8 cellular contexts compared by ENCODE assay signal in genomic region chr13:40813662-40814454, GRCh38. TPM values are rescaled to one million over a fixed set of nuclear protein-coding genes. Genes with fewer than 3 reads are reported as not detected.
A peak's percentile ranks its signal among the peaks of the same experiment; 100 is the strongest.
DNase-seq lines count a peak whose midpoint lies in the region; ATAC-seq lines count a peak whose summit lies in the region.

No MANE protein-coding gene starts in this region.

- H3K27me3 ChIP-seq in MG63 = no peaks in the 10 kb centered on the region

- H3K9me3 Mint-ChIP-seq in immature natural killer cell = peaks cover 0 to 7% (median 0%) of the 10 kb centered on the region in 6 donors

- H3K4me1 Mint-ChIP-seq in T-helper 17 cell (no peaks in the 10 kb centered on the region), immature natural killer cell (no peaks in the 10 kb centered on the region)

- H3K36me3 Mint-ChIP-seq in T-helper 17 cell (ENCODE audit: low read depth) (peaks cover 2% of the 10 kb centered on the region), immature natural killer cell (peaks cover 14 to 33% (median 31%) of the 10 kb centered on the region in 3 donors)

- DNase-seq in GDM1 (lab: John Stamatoyannopoulos, UW) = peak; percentile 29
- no peak for DNase-seq in T-helper 17 cell
- peak in 2 of 3 donors; percentile 19 to 20 for DNase-seq in immature natural killer cell
- DNase-seq in MG63 = no peak
- no peak for DNase-seq in NCI-H524 treated with DMSO at 0.1 percent for 48 hours (lab: John Stamatoyannopoulos, UW)

- no peak overlapping the region for H3K27ac Mint-ChIP-seq in T-helper 17 cell
- no peak overlapping the region for H3K27ac Mint-ChIP-seq in immature natural killer cell

- peaks cover 24% of the 10 kb centered on the region for H3K36me3 ChIP-seq in MG63

- ATAC-seq in HG03342 (IDR thresholded peaks at IDR 0.05; ENCODE audit: unreplicated experiment) = peak; percentile 51
- peak; percentile 57 for ATAC-seq in T-helper 17 cell
- no peak for ATAC-seq in HG03571 (IDR thresholded peaks at IDR 0.05; ENCODE audit: unreplicated experiment)
- ATAC-seq in GM21367 (IDR thresholded peaks at IDR 0.05; ENCODE audit: unreplicated experiment) = no peak

- H3K9me3 ChIP-seq in T-helper 17 cell (ENCODE audit: control insufficient read depth, low read length, poor library complexity, severe bottlenecking) (no peaks in the 10 kb centered on the region), MG63 (peaks cover 12% of the 10 kb centered on the region)

- H3K27me3 Mint-ChIP-seq in T-helper 17 cell = no peaks in the 10 kb centered on the region
- H3K27me3 Mint-ChIP-seq in immature natural killer cell (ENCODE audit: low read depth in 3 of 3) = no peaks in the 10 kb centered on the region

- no peak overlapping the region for H3K4me3 Mint-ChIP-seq in T-helper 17 cell
- H3K4me3 Mint-ChIP-seq in immature natural killer cell = no peak overlapping the region

- no peak overlapping the region for H3K4me3 ChIP-seq in MG63

RNA-seq across cellular contexts. Expression of gene SLC25A15, which starts 24.4 kb away (rescaled TPM):
- total RNA-seq in T-helper 17 cell = 1 to 10 TPM; 3.7 to 5.1 TPM
- polyA plus RNA-seq in immature natural killer cell = 1 to 10 TPM; 2.1 to 8.3 (median 5.3) TPM
- total RNA-seq in MG63 (2014; rRNA removed; shearing (Covaris generic); ENCODE audit: low replicate concordance) = 38.1 and 57.4 TPM in 2 replicates

RNA-seq across cellular contexts. Expression of gene MRPS31, which starts 42.9 kb away (rescaled TPM):
- total RNA-seq in T-helper 17 cell = 10 to 100 TPM; 13.0 to 15.8 TPM
- polyA plus RNA-seq in immature natural killer cell = 10 to 100 TPM; 30.9 to 38.0 (median 33.4) TPM
- 14.0 and 21.8 TPM in 2 replicates for total RNA-seq in MG63 (2014; rRNA removed; shearing (Covaris generic); ENCODE audit: low replicate concordance)

Comparison
In these comparisons a context has a peak if more than half of its experiments do, and no peak if none do; other contexts are left out.
1. DNase-seq: peak in GDM1 (single experiment) and immature natural killer cell (2 of 3); none in T-helper 17 cell (0 of 3), MG63 (single experiment) and NCI-H524 treated with DMSO at 0.1 percent for 48 hours (single experiment).
2. ATAC-seq: peak in HG03342 (single experiment) and T-helper 17 cell (single experiment); none in HG03571 (single experiment) and GM21367 (single experiment).